In genomic region chr1:66360285-66360724, GRCh38 we compare ENCODE assay signal across 10 cellular contexts.
DNase-seq lines count a peak whose midpoint lies in the region; ATAC-seq, FAIRE-seq and TF ChIP-seq lines count a peak whose summit lies in the region.
"Had no signal": no experiment of that assay in that cellular context is flagged by ENCODE, and none has a peak within 500 bp of the region (broad histone marks: within the 10 kb centered on the region; RNA-seq: fewer than 3 reads in every experiment).

No MANE protein-coding gene starts in this region.

- intact Hi-C loops in activated CD8-positive, alpha-beta T cell treated with anti-CD3 and anti-CD28 coated beads for 36 hours (cut with micrococcal nuclease): no loop called here

- no peaks in the 10 kb centered on the region for H3K27me3 Mint-ChIP-seq in activated CD8-positive, alpha-beta T cell treated with anti-CD3 and anti-CD28 coated beads for 36 hours
- H3K27me3 Mint-ChIP-seq in activated CD8-positive, alpha-beta T cell treated with anti-CD3 and anti-CD28 coated beads, Interleukin-2, amount 10 ng/mL, durations not matched to agents 7 days and 5 days (ENCODE audit: low read depth): no peaks in the 10 kb centered on the region
- no peaks in the 10 kb centered on the region for H3K27me3 Mint-ChIP-seq in effector memory CD8-positive, alpha-beta T cell

- peak; percentile 41 for ATAC-seq in activated CD8-positive, alpha-beta T cell treated with anti-CD3 and anti-CD28 coated beads for 36 hours
- no peak for ATAC-seq in activated CD8-positive, alpha-beta T cell treated with anti-CD3 and anti-CD28 coated beads, Interleukin-2, amount 10 ng/mL, durations not matched to agents 7 days and 5 days
- ATAC-seq in HG03196 (IDR thresholded peaks at IDR 0.05; ENCODE audit: unreplicated experiment): peak; percentile 40
- no peak for ATAC-seq in effector memory CD8-positive, alpha-beta T cell (replicated peaks)

- 42 to 56% (median 53%) methylated on average over 3 of the region's 3 CpGs for WGBS in small intestine, 3 donors

- POLR2A ChIA-PET in activated CD8-positive, alpha-beta T cell treated with anti-CD3 and anti-CD28 coated beads for 36 hours (lab: Charles Lee): interaction anchor here (0.6 to 1.9 kb wide), 7 partner anchors 10 to 174 kb away, joined by 3 to 7 read pairs (median 4); partner anchors contain the start of gene SGIP1
- POLR2A ChIA-PET in activated CD8-positive, alpha-beta T cell treated with anti-CD3 and anti-CD28 coated beads, Interleukin-2, amount 10 ng/mL, durations not matched to agents 7 days and 5 days (lab: Charles Lee): interaction anchor here (0.9 kb wide), 1 partner anchor 9 kb away, joined by 3 read pairs; no protein-coding TSS in a partner anchor

- H3K9me3 ChIP-seq in small intestine (ENCODE audit: control insufficient read depth, low read depth): no peaks in the 10 kb centered on the region

- H3K27ac Mint-ChIP-seq in activated CD8-positive, alpha-beta T cell treated with anti-CD3 and anti-CD28 coated beads for 36 hours: no peak overlapping the region
- H3K27ac Mint-ChIP-seq in activated CD8-positive, alpha-beta T cell treated with anti-CD3 and anti-CD28 coated beads, Interleukin-2, amount 10 ng/mL, durations not matched to agents 7 days and 5 days: no peak overlapping the region
- peak overlapping the region in 1 of 2 donors; percentile 76 for H3K27ac Mint-ChIP-seq in effector memory CD8-positive, alpha-beta T cell

- H3K4me1 Mint-ChIP-seq in activated CD8-positive, alpha-beta T cell treated with anti-CD3 and anti-CD28 coated beads for 36 hours (ENCODE audit: low read depth): peaks cover 88% of the 10 kb centered on the region
- peaks cover 62% of the 10 kb centered on the region for H3K4me1 Mint-ChIP-seq in activated CD8-positive, alpha-beta T cell treated with anti-CD3 and anti-CD28 coated beads, Interleukin-2, amount 10 ng/mL, durations not matched to agents 7 days and 5 days (ENCODE audit: low read depth)
- H3K4me1 Mint-ChIP-seq in effector memory CD8-positive, alpha-beta T cell (ENCODE audit: low read depth in 2 of 2): peaks cover 34 to 68% of the 10 kb centered on the region in 2 donors

- H3K4me1 ChIP-seq in small intestine (ENCODE audit: control insufficient read depth in 2 of 2, insufficient read depth in 1 of 2, low read depth in 1 of 2, low read length in 1 of 2): no peaks in the 10 kb centered on the region

- H3K36me3 Mint-ChIP-seq in activated CD8-positive, alpha-beta T cell treated with anti-CD3 and anti-CD28 coated beads for 36 hours (ENCODE audit: low read depth): peaks cover 85% of the 10 kb centered on the region
- peaks cover 83% of the 10 kb centered on the region for H3K36me3 Mint-ChIP-seq in activated CD8-positive, alpha-beta T cell treated with anti-CD3 and anti-CD28 coated beads, Interleukin-2, amount 10 ng/mL, durations not matched to agents 7 days and 5 days (ENCODE audit: low read depth)
- H3K36me3 Mint-ChIP-seq in effector memory CD8-positive, alpha-beta T cell (ENCODE audit: insufficient read depth): peaks cover 76% of the 10 kb centered on the region

- CTCF ChIA-PET in activated CD8-positive, alpha-beta T cell treated with anti-CD3 and anti-CD28 coated beads for 36 hours (lab: Charles Lee): interaction anchor here (0.6 to 6.7 kb wide), 16 partner anchors 9 to 118 kb away, joined by 3 to 59 read pairs (median 4); no protein-coding TSS in a partner anchor
- CTCF ChIA-PET in activated CD8-positive, alpha-beta T cell treated with anti-CD3 and anti-CD28 coated beads, Interleukin-2, amount 10 ng/mL, durations not matched to agents 7 days and 5 days (lab: Charles Lee): interaction anchor here (0.6 to 10.8 kb wide), 15 partner anchors 10 to 419 kb away, joined by 3 to 124 read pairs (median 7); no protein-coding TSS in a partner anchor

- peak; percentile 79 for TF ChIP-seq CTCF in activated CD8-positive, alpha-beta T cell treated with anti-CD3 and anti-CD28 coated beads for 36 hours (IDR thresholded peaks at IDR 0.05)
- peak; percentile 20 for TF ChIP-seq CTCF in retinal pigment epithelial cell (conservative IDR thresholded peaks at IDR 0.05; ENCODE audit: low read depth, low read length)

- H3K4me3 Mint-ChIP-seq in activated CD8-positive, alpha-beta T cell treated with anti-CD3 and anti-CD28 coated beads for 36 hours: no peak overlapping the region
- H3K4me3 Mint-ChIP-seq in activated CD8-positive, alpha-beta T cell treated with anti-CD3 and anti-CD28 coated beads, Interleukin-2, amount 10 ng/mL, durations not matched to agents 7 days and 5 days: no peak overlapping the region
- H3K4me3 Mint-ChIP-seq in effector memory CD8-positive, alpha-beta T cell: no peak overlapping the region

- no peak for FAIRE-seq in small intestine (lab: Jason Lieb, UNC)

- H3K36me3 ChIP-seq in small intestine (ENCODE audit: control insufficient read depth in 2 of 2, insufficient read depth in 2 of 2, low read length in 2 of 2): peaks cover 0 to 7% of the 10 kb centered on the region in 2 donors

- no peaks in the 10 kb centered on the region for H3K27me3 ChIP-seq in small intestine (ENCODE audit: control insufficient read depth in 2 of 2, insufficient read depth in 2 of 2, low read length in 2 of 2)

- no peaks in the 10 kb centered on the region for H3K9me3 Mint-ChIP-seq in activated CD8-positive, alpha-beta T cell treated with anti-CD3 and anti-CD28 coated beads for 36 hours
- H3K9me3 Mint-ChIP-seq in activated CD8-positive, alpha-beta T cell treated with anti-CD3 and anti-CD28 coated beads, Interleukin-2, amount 10 ng/mL, durations not matched to agents 7 days and 5 days (ENCODE audit: insufficient read depth): no peaks in the 10 kb centered on the region
- H3K9me3 Mint-ChIP-seq in effector memory CD8-positive, alpha-beta T cell: no peaks in the 10 kb centered on the region
- H3K9me3 Mint-ChIP-seq: activated T-cell treated with anti-CD3 and anti-CD28 coated beads, Interleukin-2, amount 50 U/mL, for 72 hours had no signal

- H3K4me3 ChIP-seq in retinal pigment epithelial cell (ENCODE audit: low read length) (no peak overlapping the region), small intestine (ENCODE audit: low read depth in 1 of 2, low read length in 2 of 2) (no peak overlapping the region)

- DNase-seq in activated CD8-positive, alpha-beta T cell treated with anti-CD3 and anti-CD28 coated beads for 36 hours: peak; percentile 22
- DNase-seq in activated CD8-positive, alpha-beta T cell treated with anti-CD3 and anti-CD28 coated beads, Interleukin-2, amount 10 ng/mL, durations not matched to agents 7 days and 5 days: no peak
- DNase-seq in SK-N-DZ (ENCODE audit: low spot score) (peak; percentile 83), retinal pigment epithelial cell (ENCODE audit: low read depth) (no peak), Ammon's horn (ENCODE audit: low spot score) (no peak), small intestine (no peak)
- DNase-seq in effector memory CD8-positive, alpha-beta T cell: no peak
- DNase-seq: activated T-cell treated with anti-CD3 and anti-CD28 coated beads, Interleukin-2, amount 50 U/mL, for 72 hours; Calu3 had no signal

- no peak overlapping the region for H3K27ac ChIP-seq in small intestine (ENCODE audit: low read depth in 1 of 2, low read length in 1 of 2)

Comparison
In these comparisons a context has a peak if more than half of its experiments do, and no peak if none do; other contexts are left out.
1. ATAC-seq: peak in activated CD8-positive, alpha-beta T cell treated with anti-CD3 and anti-CD28 coated beads for 36 hours (single experiment) and HG03196 (single experiment); none in activated CD8-positive, alpha-beta T cell treated with anti-CD3 and anti-CD28 coated beads, Interleukin-2, amount 10 ng/mL, durations not matched to agents 7 days and 5 days (single experiment) and effector memory CD8-positive, alpha-beta T cell (single experiment).
2. DNase-seq: peak in activated CD8-positive, alpha-beta T cell treated with anti-CD3 and anti-CD28 coated beads for 36 hours (single experiment) and SK-N-DZ (single experiment); none in activated CD8-positive, alpha-beta T cell treated with anti-CD3 and anti-CD28 coated beads, Interleukin-2, amount 10 ng/mL, durations not matched to agents 7 days and 5 days (single experiment), retinal pigment epithelial cell (single experiment), Ammon's horn (single experiment), effector memory CD8-positive, alpha-beta T cell (0 of 3) and small intestine (single experiment).